8 cellular contexts compared by ENCODE assay signal in genomic region chr1:25544243-25544764, GRCh38. TPM values are rescaled to one million over a fixed set of nuclear protein-coding genes. Genes with fewer than 3 reads are reported as not detected.
DNase-seq lines count a peak whose midpoint lies in the region; ATAC-seq and TF ChIP-seq lines count a peak whose summit lies in the region.

No MANE protein-coding gene starts in this region.

- POLR2A ChIA-PET in BJ (lab: Charles Lee): interaction anchor here (0.6 kb wide), 1 partner anchor 24 kb away, joined by 3 read pairs; no protein-coding TSS in a partner anchor

- H3K36me3 ChIP-seq in BJ (ENCODE audit: control insufficient read depth, insufficient read depth, low read length): no peaks in the 10 kb centered on the region
- H3K36me3 ChIP-seq in MG63: no peaks in the 10 kb centered on the region
- H3K36me3 ChIP-seq in muscle layer of duodenum (ENCODE audit: control insufficient read depth in 1 of 2, insufficient read depth in 2 of 2, low read length in 2 of 2): no peaks in the 10 kb centered on the region

- ATAC-seq in GM19455 (IDR thresholded peaks at IDR 0.05; ENCODE audit: unreplicated experiment) (no peak), GM18909 (IDR thresholded peaks at IDR 0.05; ENCODE audit: poor library complexity, unreplicated experiment) (no peak)

- CTCF ChIA-PET in BJ (lab: Yijun Ruan, JAX): interaction anchor here (0.8 to 1.0 kb wide), 2 partner anchors 22 to 65 kb away, joined by 3 read pairs; no protein-coding TSS in a partner anchor

- H3K9me3 ChIP-seq in MG63 (no peaks in the 10 kb centered on the region), muscle layer of duodenum (ENCODE audit: control insufficient read depth in 1 of 2, low read length in 2 of 2) (no peaks in the 10 kb centered on the region)

- H3K27ac ChIP-seq in muscle layer of duodenum (ENCODE audit: low read length): no peak overlapping the region

- H3K27me3 ChIP-seq in BJ (ENCODE audit: control insufficient read depth, insufficient read depth, low read length) (peaks cover 3% of the 10 kb centered on the region; the same call in 1 of the 2 replicates), MG63 (no peaks in the 10 kb centered on the region), muscle layer of duodenum (ENCODE audit: low read depth, low read length) (no peaks in the 10 kb centered on the region)

- TF ChIP-seq CTCF in BJ (IDR thresholded peaks at IDR 0.05; ENCODE audit: insufficient read depth, low read depth, low read length) (no peak), cardiac fibroblast (IDR thresholded peaks at IDR 0.05; ENCODE audit: low read depth, low read length) (no peak)

- peaks cover 12 to 31% of the 10 kb centered on the region in 2 donors for H3K4me1 ChIP-seq in muscle layer of duodenum (ENCODE audit: control insufficient read depth in 1 of 2, insufficient read depth in 2 of 2, low read length in 2 of 2)

- DNase-seq in BJ (ENCODE audit: low read depth): no peak
- DNase-seq in MG63: no peak
- no peak for DNase-seq in cardiac fibroblast (ENCODE audit: low read depth in 2 of 2)
- no peak for DNase-seq in hepatic stellate cell (ENCODE audit: low spot score)
- DNase-seq in GM19240 (ENCODE audit: insufficient read length, low spot score): no peak

- peak overlapping the region; percentile 70 for H3K4me3 ChIP-seq in BJ (ENCODE audit: low read depth, low read length)
- peak overlapping the region; percentile 74 for H3K4me3 ChIP-seq in MG63
- peak overlapping the region; percentile 77 to 84 for H3K4me3 ChIP-seq in cardiac fibroblast (replicated peaks in 1 of 2; ENCODE audit: low read depth in 2 of 2, low read length in 2 of 2)
- H3K4me3 ChIP-seq in muscle layer of duodenum (ENCODE audit: low read depth in 1 of 2, low read length in 2 of 2): peak overlapping the region; percentile 61 to 87

RNA-seq across cellular contexts. Expression of gene LDLRAP1, which starts 0.9 kb away (rescaled TPM):
- 17.1 and 27.2 TPM in 2 replicates for polyA plus RNA-seq in BJ (2011; rRNA removed)
- polyA minus RNA-seq in BJ (2011; rRNA and poly(A)+ RNA removed): 14.3 and 18.1 TPM in 2 replicates
- total RNA-seq in MG63 (2014; rRNA removed; shearing (Covaris generic); ENCODE audit: low replicate concordance): 7.8 and 13.3 TPM in 2 replicates
